ENCODE assay signal across 8 cellular contexts in genomic region chr2:136206613-136207012, GRCh38.
DNase-seq lines count a peak whose midpoint lies in the region; ATAC-seq and TF ChIP-seq lines count a peak whose summit lies in the region.

No MANE protein-coding gene starts in this region.

- H3K9me3 Mint-ChIP-seq in CD4-positive, CD25-positive, alpha-beta regulatory T cell = peaks cover 2 to 17% (median 8%) of the 10 kb centered on the region in 7 donors
- H3K9me3 Mint-ChIP-seq in endodermal cell = peaks cover 47% of the 10 kb centered on the region

- H3F3A ChIP-seq in OCI-LY1 (ENCODE audit: insufficient read depth, low read length) = peaks cover 5% of the 10 kb centered on the region; the same call in 1 of the 2 replicates

- no peaks in the 10 kb centered on the region for H3K9me2 ChIP-seq in OCI-LY1 (ENCODE audit: low read depth, low read length)

- H3K9ac ChIP-seq in OCI-LY1 (ENCODE audit: low read length) (peak overlapping the region; percentile 70), endodermal cell (ENCODE audit: extremely low read depth, low read length, poor library complexity, severe bottlenecking) (no peak overlapping the region)

- H3K27me3 ChIP-seq in CD4-positive, CD25-positive, alpha-beta regulatory T cell (ENCODE audit: control insufficient read depth, insufficient read depth, low read length) = no peaks in the 10 kb centered on the region
- H3K27me3 ChIP-seq in OCI-LY1 (ENCODE audit: insufficient read depth, low read length) (no peaks in the 10 kb centered on the region), transverse colon (no peaks in the 10 kb centered on the region), endodermal cell (ENCODE audit: control insufficient read depth, insufficient read depth, low read length, poor library complexity, severe bottlenecking) (no peaks in the 10 kb centered on the region)

- 84% methylated on average over 7 of the region's 7 CpGs; no CpG with 5 or more reads in 1 of the 2 donors for WGBS in transverse colon (ENCODE audit: low coverage in 1 of 2), 2 donors
- 93 to 98% methylated on average over 5 to 7 of the region's 7 CpGs for WGBS in endodermal cell (ENCODE audit: insufficient coverage in 1 of 2, insufficient read length in 1 of 2), 2 experiments

- TF ChIP-seq EP300 in transverse colon (IDR thresholded peaks at IDR 0.05; ENCODE audit: low read depth) = no peak

- TF ChIP-seq CTCF in OCI-LY1 (IDR thresholded peaks at IDR 0.05; ENCODE audit: low read length) (no peak), transverse colon (IDR thresholded peaks at IDR 0.05) (no peak), foreskin fibroblast (IDR thresholded peaks at IDR 0.05; ENCODE audit: low read depth, low read length) (no peak), endodermal cell (conservative IDR thresholded peaks at IDR 0.05) (no peak)

- no peak overlapping the region for H3K4me3 ChIP-seq in CD4-positive, CD25-positive, alpha-beta regulatory T cell (ENCODE audit: low read depth, low read length)
- H3K4me3 ChIP-seq in OCI-LY1 (ENCODE audit: low read depth, low read length, poor library complexity, severe bottlenecking) = peak overlapping the region; percentile 43
- no peak overlapping the region for H3K4me3 ChIP-seq in transverse colon
- H3K4me3 ChIP-seq in foreskin fibroblast (ENCODE audit: low read depth in 1 of 2, low read length in 2 of 2) = no peak overlapping the region
- no peak overlapping the region for H3K4me3 ChIP-seq in endodermal cell (ENCODE audit: low read length)

- no peak overlapping the region for H3K27ac ChIP-seq in CD4-positive, CD25-positive, alpha-beta regulatory T cell (ENCODE audit: insufficient read depth, low read length, poor library complexity, severe bottlenecking)
- H3K27ac ChIP-seq in OCI-LY1 (ENCODE audit: low read depth, low read length, poor library complexity, severe bottlenecking) = peak overlapping the region; percentile 99
- no peak overlapping the region for H3K27ac ChIP-seq in transverse colon
- H3K27ac ChIP-seq in endodermal cell (ENCODE audit: low read depth, low read length) = no peak overlapping the region

- intact Hi-C loops in transverse colon (cut with DNase I; ENCODE audit: low total_unique reads) = no loop called here

- H3K9me3 ChIP-seq in CD4-positive, CD25-positive, alpha-beta regulatory T cell (ENCODE audit: control insufficient read depth in 2 of 2, low read length in 2 of 2) = peaks cover 2 to 7% of the 10 kb centered on the region in 2 experiments
- H3K9me3 ChIP-seq in OCI-LY1 (ENCODE audit: low read length) = peaks cover 12% of the 10 kb centered on the region; the same call in 1 of the 2 replicates
- H3K9me3 ChIP-seq in transverse colon = no peaks in the 10 kb centered on the region
- peaks cover 44% of the 10 kb centered on the region for H3K9me3 ChIP-seq in endodermal cell (ENCODE audit: control insufficient read depth, low read length)

- H3K36me3 ChIP-seq in CD4-positive, CD25-positive, alpha-beta regulatory T cell (ENCODE audit: control insufficient read depth, insufficient read depth, low read length) = no peaks in the 10 kb centered on the region
- H3K36me3 ChIP-seq in OCI-LY1 (ENCODE audit: insufficient read depth, low read length) (peaks cover 7% of the 10 kb centered on the region; the same call in 1 of the 2 replicates), transverse colon (no peaks in the 10 kb centered on the region), endodermal cell (ENCODE audit: control insufficient read depth, insufficient read depth, low read length) (no peaks in the 10 kb centered on the region)

- H3K4me1 Mint-ChIP-seq in CD4-positive, CD25-positive, alpha-beta regulatory T cell = peaks cover 4 to 30% (median 12%) of the 10 kb centered on the region in 4 donors
- peaks cover 7% of the 10 kb centered on the region for H3K4me1 Mint-ChIP-seq in endodermal cell

- H3K4me1 ChIP-seq in CD4-positive, CD25-positive, alpha-beta regulatory T cell (ENCODE audit: control insufficient read depth, insufficient read depth, low read length, poor library complexity, severe bottlenecking) = peaks cover 17% of the 10 kb centered on the region
- H3K4me1 ChIP-seq in OCI-LY1 (ENCODE audit: insufficient read depth, low read length, severe bottlenecking) (peaks cover 41% of the 10 kb centered on the region), transverse colon (no peaks in the 10 kb centered on the region), endodermal cell (ENCODE audit: control insufficient read depth, insufficient read depth, low read length) (peaks cover 2% of the 10 kb centered on the region)

- no peak for TF ChIP-seq POLR2A in transverse colon (IDR thresholded peaks at IDR 0.05)

- H3K4me3 Mint-ChIP-seq in CD4-positive, CD25-positive, alpha-beta regulatory T cell = peak overlapping the region in 1 of 4 donors; percentile 6
- no peak overlapping the region for H3K4me3 Mint-ChIP-seq in endodermal cell

- no peaks in the 10 kb centered on the region for H4K20me1 ChIP-seq in OCI-LY1 (ENCODE audit: insufficient read depth, low read length)

- no peaks in the 10 kb centered on the region for H3K27me3 Mint-ChIP-seq in CD4-positive, CD25-positive, alpha-beta regulatory T cell
- H3K27me3 Mint-ChIP-seq in endodermal cell (ENCODE audit: insufficient read depth) = no peaks in the 10 kb centered on the region

- ATAC-seq in CD4-positive, CD25-positive, alpha-beta regulatory T cell (ENCODE audit: low read depth in 2 of 2) = peak; percentile 49 to 60
- ATAC-seq in GM18909 (IDR thresholded peaks at IDR 0.05; ENCODE audit: poor library complexity, unreplicated experiment) (peak; percentile 98), HG03060 (IDR thresholded peaks at IDR 0.05; ENCODE audit: low read depth, unreplicated experiment) (peak; percentile 92)

- H2AFZ ChIP-seq in OCI-LY1 (ENCODE audit: low read length) = no peak overlapping the region

- peaks cover 5% of the 10 kb centered on the region for H3K36me3 Mint-ChIP-seq in CD4-positive, CD25-positive, alpha-beta regulatory T cell
- H3K36me3 Mint-ChIP-seq in endodermal cell (ENCODE audit: low read depth) = peaks cover 8% of the 10 kb centered on the region

- in situ Hi-C loops in transverse colon (cut with MboI; ENCODE audit: low pct_ligation_motif_present in 1 of 4, low pct_unique_long_range_greater_than_20kb in 1 of 4, low sequenced_read_pairs in 3 of 4) = no loop called here

- H3K4me2 ChIP-seq in OCI-LY1 (ENCODE audit: low read length) = peak overlapping the region; percentile 72

- no peak for DNase-seq in CD4-positive, CD25-positive, alpha-beta regulatory T cell
- peak; percentile 53 for DNase-seq in transverse colon
- no peak for DNase-seq in foreskin fibroblast
- no peak for DNase-seq in endodermal cell
- no peak for DNase-seq in Kasumi-1 (lab: John Stamatoyannopoulos, UW)

- H3K79me2 ChIP-seq in OCI-LY1 (ENCODE audit: insufficient read depth, low read length) = no peaks in the 10 kb centered on the region

- peak overlapping the region in 1 of 3 donors; percentile 52 for H3K27ac Mint-ChIP-seq in CD4-positive, CD25-positive, alpha-beta regulatory T cell
- H3K27ac Mint-ChIP-seq in endodermal cell = no peak overlapping the region
